In genomic region chr10:104231784-104232612, GRCh38 we compare ENCODE assay signal across 1 cellular context.
A peak's percentile ranks its signal among the peaks of the same experiment; 100 is the strongest.
TF ChIP-seq lines count a peak whose summit lies in the region.

CFAP43 (minus strand) TSS chr10:104232364; CDS start chr10:104232246, 118 bp downstream.

TF ChIP-seq in K562, 482 proteins besides CTCF, POLR2A, EP300 and RAD21 (continued from another document and continues in another):
- peak; percentile 86 for TF ChIP-seq MGA (IDR thresholded peaks at IDR 0.05)
- no peak for TF ChIP-seq SRSF3 (IDR thresholded peaks at IDR 0.05; ENCODE audit: insufficient read depth, low read length)
- TF ChIP-seq MCM5 (IDR thresholded peaks at IDR 0.05; ENCODE audit: low read depth) = no peak
- TF ChIP-seq DDX20 (tag; IDR thresholded peaks at IDR 0.05; ENCODE audit: low read depth) = no peak
- TF ChIP-seq SLC30A9 (CRISPR knock-in tag; IDR thresholded peaks at IDR 0.05) = no peak
- TF ChIP-seq, protein P1, sequence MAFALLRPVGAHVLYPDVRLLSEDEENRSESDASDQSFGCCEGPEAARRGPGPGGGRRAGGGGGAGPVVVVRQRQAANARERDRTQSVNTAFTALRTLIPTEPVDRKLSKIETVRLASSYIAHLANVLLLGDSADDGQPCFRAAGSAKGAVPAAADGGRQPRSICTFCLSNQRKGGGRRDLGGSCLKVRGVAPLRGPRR (CRISPR knock-in tag; IDR thresholded peaks at IDR 0.05) = no peak
- peak; percentile 88 for TF ChIP-seq ASH1L (IDR thresholded peaks at IDR 0.05; ENCODE audit: borderline replicate concordance, low read depth, partially characterized antibody)
- no peak for TF ChIP-seq PHF21A (IDR thresholded peaks at IDR 0.05; ENCODE audit: borderline replicate concordance, low read depth)
- peak; percentile 67 for TF ChIP-seq NKRF (IDR thresholded peaks at IDR 0.05; ENCODE audit: borderline replicate concordance)
- TF ChIP-seq SNRNP70 (optimal IDR thresholded peaks at IDR 0.05; ENCODE audit: low read depth, low read length) = no peak
- peak in 1 of 2 experiments; percentile 77; a peak in 2 of 4 replicates for TF ChIP-seq KDM1A (IDR thresholded peaks at IDR 0.05)
- no peak for TF ChIP-seq MEIS2 (IDR thresholded peaks at IDR 0.05; ENCODE audit: partially characterized antibody)
- TF ChIP-seq ZNF75A (CRISPR knock-in tag; IDR thresholded peaks at IDR 0.05) = no peak
- TF ChIP-seq, protein P2, sequence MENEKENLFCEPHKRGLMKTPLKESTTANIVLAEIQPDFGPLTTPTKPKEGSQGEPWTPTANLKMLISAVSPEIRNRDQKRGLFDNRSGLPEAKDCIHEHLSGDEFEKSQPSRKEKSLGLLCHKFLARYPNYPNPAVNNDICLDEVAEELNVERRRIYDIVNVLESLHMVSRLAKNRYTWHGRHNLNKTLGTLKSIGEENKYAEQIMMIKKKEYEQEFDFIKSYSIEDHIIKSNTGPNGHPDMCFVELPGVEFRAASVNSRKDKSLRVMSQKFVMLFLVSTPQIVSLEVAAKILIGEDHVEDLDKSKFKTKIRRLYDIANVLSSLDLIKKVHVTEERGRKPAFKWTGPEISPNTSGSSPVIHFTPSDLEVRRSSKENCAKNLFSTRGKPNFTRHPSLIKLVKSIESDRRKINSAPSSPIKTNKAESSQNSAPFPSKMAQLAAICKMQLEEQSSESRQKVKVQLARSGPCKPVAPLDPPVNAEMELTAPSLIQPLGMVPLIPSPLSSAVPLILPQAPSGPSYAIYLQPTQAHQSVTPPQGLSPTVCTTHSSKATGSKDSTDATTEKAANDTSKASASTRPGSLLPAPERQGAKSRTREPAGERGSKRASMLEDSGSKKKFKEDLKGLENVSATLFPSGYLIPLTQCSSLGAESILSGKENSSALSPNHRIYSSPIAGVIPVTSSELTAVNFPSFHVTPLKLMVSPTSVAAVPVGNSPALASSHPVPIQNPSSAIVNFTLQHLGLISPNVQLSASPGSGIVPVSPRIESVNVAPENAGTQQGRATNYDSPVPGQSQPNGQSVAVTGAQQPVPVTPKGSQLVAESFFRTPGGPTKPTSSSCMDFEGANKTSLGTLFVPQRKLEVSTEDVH (IDR thresholded peaks at IDR 0.05; ENCODE audit: low read depth, partially characterized antibody) = no peak
- TF ChIP-seq EZH2 (IDR thresholded peaks at IDR 0.05; ENCODE audit: borderline replicate concordance, low read depth, low read length) = no peak
- no peak for TF ChIP-seq IRF1 (CRISPR knock-in tag; IDR thresholded peaks at IDR 0.05; ENCODE audit: borderline replicate concordance)
- 0 out of 2 replicates have a peak, but pooled peaks have one; percentile 45 for TF ChIP-seq CBX1 (IDR thresholded peaks at IDR 0.05; ENCODE audit: low read depth)
- TF ChIP-seq ZNF263 (CRISPR knock-in tag; IDR thresholded peaks at IDR 0.05; ENCODE audit: borderline replicate concordance) = 0 out of 2 replicates have a peak, but pooled peaks have one; percentile 36
- no peak for TF ChIP-seq ZNF668 (CRISPR knock-in tag; IDR thresholded peaks at IDR 0.05)
- TF ChIP-seq, protein P3, sequence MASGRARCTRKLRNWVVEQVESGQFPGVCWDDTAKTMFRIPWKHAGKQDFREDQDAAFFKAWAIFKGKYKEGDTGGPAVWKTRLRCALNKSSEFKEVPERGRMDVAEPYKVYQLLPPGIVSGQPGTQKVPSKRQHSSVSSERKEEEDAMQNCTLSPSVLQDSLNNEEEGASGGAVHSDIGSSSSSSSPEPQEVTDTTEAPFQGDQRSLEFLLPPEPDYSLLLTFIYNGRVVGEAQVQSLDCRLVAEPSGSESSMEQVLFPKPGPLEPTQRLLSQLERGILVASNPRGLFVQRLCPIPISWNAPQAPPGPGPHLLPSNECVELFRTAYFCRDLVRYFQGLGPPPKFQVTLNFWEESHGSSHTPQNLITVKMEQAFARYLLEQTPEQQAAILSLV (tag; IDR thresholded peaks at IDR 0.05) = no peak
- TF ChIP-seq, protein P4, sequence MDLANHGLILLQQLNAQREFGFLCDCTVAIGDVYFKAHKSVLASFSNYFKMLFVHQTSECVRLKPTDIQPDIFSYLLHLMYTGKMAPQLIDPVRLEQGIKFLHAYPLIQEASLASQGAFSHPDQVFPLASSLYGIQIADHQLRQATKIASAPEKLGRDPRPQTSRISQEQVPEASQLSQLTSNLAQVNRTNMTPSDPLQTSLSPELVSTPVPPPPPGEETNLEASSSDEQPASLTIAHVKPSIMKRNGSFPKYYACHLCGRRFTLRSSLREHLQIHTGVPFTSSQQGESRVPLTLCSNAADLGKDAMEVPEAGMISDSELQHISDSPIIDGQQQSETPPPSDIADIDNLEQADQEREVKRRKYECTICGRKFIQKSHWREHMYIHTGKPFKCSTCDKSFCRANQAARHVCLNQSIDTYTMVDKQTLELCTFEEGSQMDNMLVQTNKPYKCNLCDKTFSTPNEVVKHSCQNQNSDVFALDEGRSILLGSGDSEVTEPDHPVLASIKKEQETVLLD (IDR thresholded peaks at IDR 0.05) = peak; percentile 47; the same call in 1 of the 2 replicates
- TF ChIP-seq ZNF121 (CRISPR knock-in tag; conservative IDR thresholded peaks at IDR 0.05) = no peak
- TF ChIP-seq, protein P5, sequence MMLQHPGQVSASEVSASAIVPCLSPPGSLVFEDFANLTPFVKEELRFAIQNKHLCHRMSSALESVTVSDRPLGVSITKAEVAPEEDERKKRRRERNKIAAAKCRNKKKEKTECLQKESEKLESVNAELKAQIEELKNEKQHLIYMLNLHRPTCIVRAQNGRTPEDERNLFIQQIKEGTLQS (IDR thresholded peaks at IDR 0.05) = no peak
- TF ChIP-seq, protein P5 (CRISPR knock-in tag; conservative IDR thresholded peaks at IDR 0.05) = no peak
- no peak for TF ChIP-seq SMAD4 (CRISPR knock-in tag; conservative IDR thresholded peaks at IDR 0.05)
- no peak for TF ChIP-seq JUND (IDR thresholded peaks at IDR 0.05; ENCODE audit: borderline replicate concordance, low read depth, low read length)
- TF ChIP-seq JUND (tag; IDR thresholded peaks at IDR 0.05; ENCODE audit: borderline replicate concordance, low read depth, low read length) = no peak
- TF ChIP-seq ZNF134 (CRISPR knock-in tag; conservative IDR thresholded peaks at IDR 0.05) = no peak
- TF ChIP-seq NFIC (IDR thresholded peaks at IDR 0.05) = no peak
- no peak for TF ChIP-seq SPI1 (IDR thresholded peaks at IDR 0.05; ENCODE audit: borderline replicate concordance, low read depth, low read length)
- no peak for TF ChIP-seq ZNF431 (CRISPR knock-in tag; IDR thresholded peaks at IDR 0.05)
- TF ChIP-seq RBBP5 (IDR thresholded peaks at IDR 0.05; ENCODE audit: borderline replicate concordance, insufficient read depth, low read length, poor library complexity, severe bottlenecking) = peak; percentile 92
- no peak for TF ChIP-seq DNMT1 (IDR thresholded peaks at IDR 0.05)
- no peak for TF ChIP-seq ZNF511 (CRISPR knock-in tag; IDR thresholded peaks at IDR 0.05)
- no peak for TF ChIP-seq PRPF4 (IDR thresholded peaks at IDR 0.05; ENCODE audit: insufficient read depth, low read depth, low read length, poor library complexity, severe bottlenecking)
- no peak for TF ChIP-seq KAT8 (IDR thresholded peaks at IDR 0.05; ENCODE audit: low read depth)
- TF ChIP-seq, protein P6, sequence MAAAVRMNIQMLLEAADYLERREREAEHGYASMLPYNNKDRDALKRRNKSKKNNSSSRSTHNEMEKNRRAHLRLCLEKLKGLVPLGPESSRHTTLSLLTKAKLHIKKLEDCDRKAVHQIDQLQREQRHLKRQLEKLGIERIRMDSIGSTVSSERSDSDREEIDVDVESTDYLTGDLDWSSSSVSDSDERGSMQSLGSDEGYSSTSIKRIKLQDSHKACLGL (CRISPR knock-in tag; IDR thresholded peaks at IDR 0.05; ENCODE audit: borderline replicate concordance, poor library complexity, severe bottlenecking) = no peak
- no peak for TF ChIP-seq LARP7 (IDR thresholded peaks at IDR 0.05)
- TF ChIP-seq ESRRB (CRISPR knock-in tag; IDR thresholded peaks at IDR 0.05; ENCODE audit: borderline replicate concordance) = no peak
- no peak for TF ChIP-seq GTF2F1 (IDR thresholded peaks at IDR 0.05; ENCODE audit: low read depth, low read length)
